1 cellular context compared by ENCODE assay signal in the genomic region with DNA sequence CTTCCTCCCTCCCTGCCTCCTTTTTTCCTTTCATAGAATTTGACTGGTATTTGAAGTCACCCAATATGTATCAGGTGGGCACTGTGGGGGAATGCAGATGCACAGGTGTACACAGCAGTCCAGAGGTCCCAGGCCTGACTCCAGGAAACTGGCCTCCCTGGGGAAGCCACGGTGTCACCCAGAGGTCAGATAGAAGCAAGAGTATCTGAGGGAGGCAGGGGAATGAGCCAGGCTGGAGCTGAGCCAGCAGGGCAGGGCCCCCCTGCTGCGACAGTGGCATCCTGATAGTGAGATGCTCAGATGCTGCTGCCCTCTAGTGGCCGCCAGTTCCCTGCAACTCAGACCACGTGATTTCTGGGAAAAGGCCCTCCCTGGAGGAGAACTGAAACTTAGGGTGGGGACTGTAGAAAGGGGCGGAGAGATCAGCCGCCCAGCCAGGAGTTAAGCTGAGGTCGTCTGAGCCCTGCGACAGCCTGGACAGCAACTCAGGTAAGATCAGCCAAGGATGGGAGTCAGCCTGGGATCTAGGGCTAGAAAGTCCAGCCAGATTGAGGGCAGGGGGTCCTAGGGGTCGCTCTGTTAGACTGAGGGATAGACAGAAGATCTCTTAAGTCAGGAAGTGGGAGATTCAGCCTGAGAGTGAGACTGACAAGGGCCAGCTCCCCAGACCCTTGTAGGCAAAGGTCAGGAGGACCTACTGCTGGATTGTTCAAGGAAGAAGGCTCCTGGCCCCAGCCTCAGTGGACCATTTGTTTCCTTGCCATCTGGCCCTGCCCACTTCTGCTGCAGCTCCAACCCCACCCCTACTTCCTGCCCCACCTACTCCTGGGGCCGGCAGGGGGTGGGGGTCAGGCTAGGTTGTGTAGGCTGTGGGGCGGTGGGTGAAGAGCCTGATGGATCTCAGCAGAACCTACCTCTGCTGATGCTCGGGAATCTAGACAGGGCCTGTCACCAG.
TF ChIP-seq lines count a peak whose summit lies in the region.

A gene with protein sequence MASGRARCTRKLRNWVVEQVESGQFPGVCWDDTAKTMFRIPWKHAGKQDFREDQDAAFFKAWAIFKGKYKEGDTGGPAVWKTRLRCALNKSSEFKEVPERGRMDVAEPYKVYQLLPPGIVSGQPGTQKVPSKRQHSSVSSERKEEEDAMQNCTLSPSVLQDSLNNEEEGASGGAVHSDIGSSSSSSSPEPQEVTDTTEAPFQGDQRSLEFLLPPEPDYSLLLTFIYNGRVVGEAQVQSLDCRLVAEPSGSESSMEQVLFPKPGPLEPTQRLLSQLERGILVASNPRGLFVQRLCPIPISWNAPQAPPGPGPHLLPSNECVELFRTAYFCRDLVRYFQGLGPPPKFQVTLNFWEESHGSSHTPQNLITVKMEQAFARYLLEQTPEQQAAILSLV (plus strand): TSS at position 416 of the 955 bp plus-strand sequence. CDS start 880 bp downstream, outside the sequence.

TF ChIP-seq in HepG2, 621 proteins besides CTCF, POLR2A, EP300 and RAD21 (continued from another document and continues in another):
- TF ChIP-seq, protein P1, sequence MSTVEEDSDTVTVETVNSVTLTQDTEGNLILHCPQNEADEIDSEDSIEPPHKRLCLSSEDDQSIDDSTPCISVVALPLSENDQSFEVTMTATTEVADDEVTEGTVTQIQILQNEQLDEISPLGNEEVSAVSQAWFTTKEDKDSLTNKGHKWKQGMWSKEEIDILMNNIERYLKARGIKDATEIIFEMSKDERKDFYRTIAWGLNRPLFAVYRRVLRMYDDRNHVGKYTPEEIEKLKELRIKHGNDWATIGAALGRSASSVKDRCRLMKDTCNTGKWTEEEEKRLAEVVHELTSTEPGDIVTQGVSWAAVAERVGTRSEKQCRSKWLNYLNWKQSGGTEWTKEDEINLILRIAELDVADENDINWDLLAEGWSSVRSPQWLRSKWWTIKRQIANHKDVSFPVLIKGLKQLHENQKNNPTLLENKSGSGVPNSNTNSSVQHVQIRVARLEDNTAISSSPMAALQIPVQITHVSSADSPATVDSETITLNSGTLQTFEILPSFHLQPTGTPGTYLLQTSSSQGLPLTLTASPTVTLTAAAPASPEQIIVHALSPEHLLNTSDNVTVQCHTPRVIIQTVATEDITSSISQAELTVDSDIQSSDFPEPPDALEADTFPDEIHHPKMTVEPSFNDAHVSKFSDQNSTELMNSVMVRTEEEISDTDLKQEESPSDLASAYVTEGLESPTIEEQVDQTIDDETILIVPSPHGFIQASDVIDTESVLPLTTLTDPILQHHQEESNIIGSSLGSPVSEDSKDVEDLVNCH (CRISPR knock-in tag; IDR thresholded peaks at IDR 0.05): no peak
- TF ChIP-seq ZNF577 (CRISPR knock-in tag; IDR thresholded peaks at IDR 0.05; ENCODE audit: borderline replicate concordance, low read depth) (no peak), MATR3 (CRISPR knock-in tag; IDR thresholded peaks at IDR 0.05) (peak; percentile 36), ZNF564 (CRISPR knock-in tag; IDR thresholded peaks at IDR 0.05) (peak; percentile 93; the same call in 1 of the 2 replicates), MYNN (CRISPR knock-in tag; IDR thresholded peaks at IDR 0.05; ENCODE audit: low read depth) (peak; percentile 93), HNRNPK (IDR thresholded peaks at IDR 0.05; ENCODE audit: low read depth, low read length, poor library complexity, severe bottlenecking) (no peak), HNRNPH1 (optimal IDR thresholded peaks at IDR 0.05; ENCODE audit: low read depth, low read length) (no peak), ZNF619 (CRISPR knock-in tag; IDR thresholded peaks at IDR 0.05) (peak; percentile 97), CCAR2 (optimal IDR thresholded peaks at IDR 0.05; ENCODE audit: low read depth, low read length) (peak; percentile 69), ETV6 (CRISPR knock-in tag; conservative IDR thresholded peaks at IDR 0.05) (peak; percentile 98), PHF8 (CRISPR knock-in tag; IDR thresholded peaks at IDR 0.05) (peak; percentile 81), NFIC (IDR thresholded peaks at IDR 0.05; ENCODE audit: low read length) (peak; percentile 94; the same call in 1 of the 2 replicates), AKAP8 (CRISPR knock-in tag; IDR thresholded peaks at IDR 0.05) (peak; percentile 97), ONECUT2 (CRISPR knock-in tag; IDR thresholded peaks at IDR 0.05) (no peak), MTA3 (CRISPR knock-in tag; IDR thresholded peaks at IDR 0.05) (no peak), ZNF331 (CRISPR knock-in tag; IDR thresholded peaks at IDR 0.05) (peak; percentile 99), KLF11 (CRISPR knock-in tag; IDR thresholded peaks at IDR 0.05) (peak; percentile 99; the same call in 1 of the 2 replicates), ZFP90 (CRISPR knock-in tag; IDR thresholded peaks at IDR 0.05; ENCODE audit: borderline replicate concordance) (peak; percentile 97; the same call in 1 of the 2 replicates), ZNF232 (CRISPR knock-in tag; IDR thresholded peaks at IDR 0.05; ENCODE audit: borderline replicate concordance) (peak; percentile 97), ZNF543 (CRISPR knock-in tag; IDR thresholded peaks at IDR 0.05) (no peak), KLF9 (CRISPR knock-in tag; IDR thresholded peaks at IDR 0.05; ENCODE audit: low read depth) (peak; percentile 98), GTF3A (CRISPR knock-in tag; conservative IDR thresholded peaks at IDR 0.05) (no peak), ISX (CRISPR knock-in tag; conservative IDR thresholded peaks at IDR 0.05) (0 out of 2 replicates have a peak, but pooled peaks have one; percentile 25), KAT7 (CRISPR knock-in tag; IDR thresholded peaks at IDR 0.05; ENCODE audit: borderline replicate concordance) (peak; percentile 99), ZNF550 (CRISPR knock-in tag; IDR thresholded peaks at IDR 0.05; ENCODE audit: borderline replicate concordance) (peak; percentile 99), RARG (CRISPR knock-in tag; IDR thresholded peaks at IDR 0.05; ENCODE audit: low read depth) (no peak), CENPT (CRISPR knock-in tag; IDR thresholded peaks at IDR 0.05; ENCODE audit: low read depth) (peak; percentile 51; the same call in 1 of the 2 replicates), ZNF253 (CRISPR knock-in tag; IDR thresholded peaks at IDR 0.05; ENCODE audit: borderline replicate concordance) (peak; percentile 98; the same call in 1 of the 2 replicates), ZNF138 (CRISPR knock-in tag; IDR thresholded peaks at IDR 0.05; ENCODE audit: low read depth) (peak; percentile 63; the same call in 1 of the 2 replicates)
- TF ChIP-seq, protein P2, sequence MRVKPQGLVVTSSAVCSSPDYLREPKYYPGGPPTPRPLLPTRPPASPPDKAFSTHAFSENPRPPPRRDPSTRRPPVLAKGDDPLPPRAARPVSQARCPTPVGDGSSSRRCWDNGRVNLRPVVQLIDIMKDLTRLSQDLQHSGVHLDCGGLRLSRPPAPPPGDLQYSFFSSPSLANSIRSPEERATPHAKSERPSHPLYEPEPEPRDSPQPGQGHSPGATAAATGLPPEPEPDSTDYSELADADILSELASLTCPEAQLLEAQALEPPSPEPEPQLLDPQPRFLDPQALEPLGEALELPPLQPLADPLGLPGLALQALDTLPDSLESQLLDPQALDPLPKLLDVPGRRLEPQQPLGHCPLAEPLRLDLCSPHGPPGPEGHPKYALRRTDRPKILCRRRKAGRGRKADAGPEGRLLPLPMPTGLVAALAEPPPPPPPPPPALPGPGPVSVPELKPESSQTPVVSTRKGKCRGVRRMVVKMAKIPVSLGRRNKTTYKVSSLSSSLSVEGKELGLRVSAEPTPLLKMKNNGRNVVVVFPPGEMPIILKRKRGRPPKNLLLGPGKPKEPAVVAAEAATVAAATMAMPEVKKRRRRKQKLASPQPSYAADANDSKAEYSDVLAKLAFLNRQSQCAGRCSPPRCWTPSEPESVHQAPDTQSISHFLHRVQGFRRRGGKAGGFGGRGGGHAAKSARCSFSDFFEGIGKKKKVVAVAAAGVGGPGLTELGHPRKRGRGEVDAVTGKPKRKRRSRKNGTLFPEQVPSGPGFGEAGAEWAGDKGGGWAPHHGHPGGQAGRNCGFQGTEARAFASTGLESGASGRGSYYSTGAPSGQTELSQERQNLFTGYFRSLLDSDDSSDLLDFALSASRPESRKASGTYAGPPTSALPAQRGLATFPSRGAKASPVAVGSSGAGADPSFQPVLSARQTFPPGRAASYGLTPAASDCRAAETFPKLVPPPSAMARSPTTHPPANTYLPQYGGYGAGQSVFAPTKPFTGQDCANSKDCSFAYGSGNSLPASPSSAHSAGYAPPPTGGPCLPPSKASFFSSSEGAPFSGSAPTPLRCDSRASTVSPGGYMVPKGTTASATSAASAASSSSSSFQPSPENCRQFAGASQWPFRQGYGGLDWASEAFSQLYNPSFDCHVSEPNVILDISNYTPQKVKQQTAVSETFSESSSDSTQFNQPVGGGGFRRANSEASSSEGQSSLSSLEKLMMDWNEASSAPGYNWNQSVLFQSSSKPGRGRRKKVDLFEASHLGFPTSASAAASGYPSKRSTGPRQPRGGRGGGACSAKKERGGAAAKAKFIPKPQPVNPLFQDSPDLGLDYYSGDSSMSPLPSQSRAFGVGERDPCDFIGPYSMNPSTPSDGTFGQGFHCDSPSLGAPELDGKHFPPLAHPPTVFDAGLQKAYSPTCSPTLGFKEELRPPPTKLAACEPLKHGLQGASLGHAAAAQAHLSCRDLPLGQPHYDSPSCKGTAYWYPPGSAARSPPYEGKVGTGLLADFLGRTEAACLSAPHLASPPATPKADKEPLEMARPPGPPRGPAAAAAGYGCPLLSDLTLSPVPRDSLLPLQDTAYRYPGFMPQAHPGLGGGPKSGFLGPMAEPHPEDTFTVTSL (CRISPR knock-in tag; IDR thresholded peaks at IDR 0.05; ENCODE audit: borderline replicate concordance): peak; percentile 82
- TF ChIP-seq, protein P3, sequence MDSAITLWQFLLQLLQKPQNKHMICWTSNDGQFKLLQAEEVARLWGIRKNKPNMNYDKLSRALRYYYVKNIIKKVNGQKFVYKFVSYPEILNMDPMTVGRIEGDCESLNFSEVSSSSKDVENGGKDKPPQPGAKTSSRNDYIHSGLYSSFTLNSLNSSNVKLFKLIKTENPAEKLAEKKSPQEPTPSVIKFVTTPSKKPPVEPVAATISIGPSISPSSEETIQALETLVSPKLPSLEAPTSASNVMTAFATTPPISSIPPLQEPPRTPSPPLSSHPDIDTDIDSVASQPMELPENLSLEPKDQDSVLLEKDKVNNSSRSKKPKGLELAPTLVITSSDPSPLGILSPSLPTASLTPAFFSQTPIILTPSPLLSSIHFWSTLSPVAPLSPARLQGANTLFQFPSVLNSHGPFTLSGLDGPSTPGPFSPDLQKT (CRISPR knock-in tag; IDR thresholded peaks at IDR 0.05; ENCODE audit: borderline replicate concordance): no peak; the same call in 1 of the 2 replicates
- TF ChIP-seq, protein P4, sequence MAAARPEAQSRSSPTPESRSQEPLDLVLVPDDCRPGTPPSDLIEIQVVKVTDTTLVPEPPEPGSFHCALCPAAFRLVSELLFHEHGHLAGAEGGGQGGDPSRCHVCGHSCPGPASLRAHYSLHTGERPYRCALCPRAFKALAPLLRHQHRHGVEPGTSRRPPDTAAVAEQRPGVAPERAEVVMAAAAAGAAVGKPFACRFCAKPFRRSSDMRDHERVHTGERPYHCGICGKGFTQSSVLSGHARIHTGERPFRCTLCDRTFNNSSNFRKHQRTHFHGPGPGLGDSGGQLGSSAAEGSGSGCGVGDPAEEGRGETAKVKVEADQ (CRISPR knock-in tag; IDR thresholded peaks at IDR 0.05; ENCODE audit: borderline replicate concordance): peak; percentile 89
- TF ChIP-seq, protein P5, sequence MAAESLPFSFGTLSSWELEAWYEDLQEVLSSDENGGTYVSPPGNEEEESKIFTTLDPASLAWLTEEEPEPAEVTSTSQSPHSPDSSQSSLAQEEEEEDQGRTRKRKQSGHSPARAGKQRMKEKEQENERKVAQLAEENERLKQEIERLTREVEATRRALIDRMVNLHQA (CRISPR knock-in tag; IDR thresholded peaks at IDR 0.05): peak; percentile 87; the same call in 1 of the 2 replicates
- TF ChIP-seq, protein P6, sequence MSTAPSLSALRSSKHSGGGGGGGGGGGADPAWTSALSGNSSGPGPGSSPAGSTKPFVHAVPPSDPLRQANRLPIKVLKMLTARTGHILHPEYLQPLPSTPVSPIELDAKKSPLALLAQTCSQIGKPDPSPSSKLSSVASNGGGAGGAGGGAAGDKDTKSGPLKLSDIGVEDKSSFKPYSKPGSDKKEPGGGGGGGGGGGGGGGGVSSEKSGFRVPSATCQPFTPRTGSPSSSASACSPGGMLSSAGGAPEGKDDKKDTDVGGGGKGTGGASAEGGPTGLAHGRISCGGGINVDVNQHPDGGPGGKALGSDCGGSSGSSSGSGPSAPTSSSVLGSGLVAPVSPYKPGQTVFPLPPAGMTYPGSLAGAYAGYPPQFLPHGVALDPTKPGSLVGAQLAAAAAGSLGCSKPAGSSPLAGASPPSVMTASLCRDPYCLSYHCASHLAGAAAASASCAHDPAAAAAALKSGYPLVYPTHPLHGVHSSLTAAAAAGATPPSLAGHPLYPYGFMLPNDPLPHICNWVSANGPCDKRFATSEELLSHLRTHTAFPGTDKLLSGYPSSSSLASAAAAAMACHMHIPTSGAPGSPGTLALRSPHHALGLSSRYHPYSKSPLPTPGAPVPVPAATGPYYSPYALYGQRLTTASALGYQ (CRISPR knock-in tag; IDR thresholded peaks at IDR 0.05): peak; percentile 92; the same call in 1 of the 2 replicates
- TF ChIP-seq, protein P7, sequence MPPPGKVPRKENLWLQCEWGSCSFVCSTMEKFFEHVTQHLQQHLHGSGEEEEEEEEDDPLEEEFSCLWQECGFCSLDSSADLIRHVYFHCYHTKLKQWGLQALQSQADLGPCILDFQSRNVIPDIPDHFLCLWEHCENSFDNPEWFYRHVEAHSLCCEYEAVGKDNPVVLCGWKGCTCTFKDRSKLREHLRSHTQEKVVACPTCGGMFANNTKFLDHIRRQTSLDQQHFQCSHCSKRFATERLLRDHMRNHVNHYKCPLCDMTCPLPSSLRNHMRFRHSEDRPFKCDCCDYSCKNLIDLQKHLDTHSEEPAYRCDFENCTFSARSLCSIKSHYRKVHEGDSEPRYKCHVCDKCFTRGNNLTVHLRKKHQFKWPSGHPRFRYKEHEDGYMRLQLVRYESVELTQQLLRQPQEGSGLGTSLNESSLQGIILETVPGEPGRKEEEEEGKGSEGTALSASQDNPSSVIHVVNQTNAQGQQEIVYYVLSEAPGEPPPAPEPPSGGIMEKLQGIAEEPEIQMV (CRISPR knock-in tag; IDR thresholded peaks at IDR 0.05; ENCODE audit: low read depth): no peak
- TF ChIP-seq, protein P8, sequence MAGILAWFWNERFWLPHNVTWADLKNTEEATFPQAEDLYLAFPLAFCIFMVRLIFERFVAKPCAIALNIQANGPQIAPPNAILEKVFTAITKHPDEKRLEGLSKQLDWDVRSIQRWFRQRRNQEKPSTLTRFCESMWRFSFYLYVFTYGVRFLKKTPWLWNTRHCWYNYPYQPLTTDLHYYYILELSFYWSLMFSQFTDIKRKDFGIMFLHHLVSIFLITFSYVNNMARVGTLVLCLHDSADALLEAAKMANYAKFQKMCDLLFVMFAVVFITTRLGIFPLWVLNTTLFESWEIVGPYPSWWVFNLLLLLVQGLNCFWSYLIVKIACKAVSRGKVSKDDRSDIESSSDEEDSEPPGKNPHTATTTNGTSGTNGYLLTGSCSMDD (CRISPR knock-in tag; IDR thresholded peaks at IDR 0.05): 0 out of 2 replicates have a peak, but pooled peaks have one; percentile 43
- TF ChIP-seq, protein P9, sequence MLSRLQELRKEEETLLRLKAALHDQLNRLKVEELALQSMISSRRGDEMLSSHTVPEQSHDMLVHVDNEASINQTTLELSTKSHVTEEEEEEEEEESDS (CRISPR knock-in tag; IDR thresholded peaks at IDR 0.05; ENCODE audit: borderline replicate concordance): peak; percentile 54; the same call in 1 of the 2 replicates
